8 cellular contexts compared by ENCODE assay signal in the genomic region with DNA sequence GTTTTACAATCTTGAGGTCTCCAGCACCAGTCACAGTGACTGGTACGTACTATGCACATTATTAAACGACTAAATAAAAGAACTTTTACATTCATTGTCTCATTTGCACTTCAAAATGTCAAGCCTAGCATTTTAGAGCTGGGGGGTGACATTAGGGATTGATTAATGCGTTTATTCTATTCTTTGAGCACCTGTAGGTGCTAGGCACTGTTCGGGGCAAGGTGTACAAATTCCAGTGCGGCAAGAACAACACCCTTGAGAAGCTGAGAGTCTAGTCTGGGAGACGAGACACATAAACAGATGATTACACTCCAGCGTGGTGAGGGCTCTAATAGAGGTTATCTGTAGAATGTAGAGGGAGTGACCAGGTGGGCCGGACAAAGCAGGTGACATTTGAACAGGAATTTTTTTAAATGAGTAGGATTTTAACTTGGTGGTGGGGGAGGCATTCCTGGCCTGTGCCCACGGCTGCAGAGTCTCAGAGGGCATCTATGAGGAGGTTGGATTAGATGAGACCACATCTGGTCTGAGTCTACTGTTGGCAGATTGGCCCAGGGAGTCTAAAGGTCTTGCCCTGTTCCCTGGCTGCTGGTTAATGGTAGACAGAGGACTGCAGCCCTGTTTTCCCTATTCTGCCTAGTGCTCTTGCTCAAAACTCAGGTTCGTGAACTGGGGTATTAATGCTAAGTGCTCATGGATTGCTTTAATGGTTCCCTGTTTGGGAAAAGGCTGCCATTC. TPM values are rescaled to one million over a fixed set of nuclear protein-coding genes. Genes with fewer than 3 reads are reported as not detected.
A peak's percentile ranks its signal among the peaks of the same experiment; 100 is the strongest.
DNase-seq lines count a peak whose midpoint lies in the region; ATAC-seq and TF ChIP-seq lines count a peak whose summit lies in the region.

No MANE protein-coding gene starts in this region.

- WGBS in right lobe of liver (ENCODE audit: insufficient coverage, low coverage, low lambda C conversion rate, missing lambda C conversion rate): 3% methylated on average over 10 of the region's 10 CpGs

- H3K9ac ChIP-seq in adipocyte (ENCODE audit: low read length): peak overlapping the region; percentile 94

- H3K4me1 ChIP-seq in cardiac muscle cell (ENCODE audit: low read depth): no peaks in the 10 kb centered on the region
- peaks cover 30% of the 10 kb centered on the region for H3K4me1 ChIP-seq in adipocyte (ENCODE audit: control insufficient read depth, insufficient read depth, low read length)
- peaks cover 0 to 71% (median 14%) of the 10 kb centered on the region in 4 donors for H3K4me1 ChIP-seq in right lobe of liver
- peaks cover 0 to 5% of the 10 kb centered on the region in 2 donors for H3K4me1 ChIP-seq in uterus

- H3K9me3 ChIP-seq in cardiac muscle cell (ENCODE audit: low read depth) (no peaks in the 10 kb centered on the region), adipocyte (ENCODE audit: control insufficient read depth, low read length) (no peaks in the 10 kb centered on the region), right lobe of liver (no peaks in the 10 kb centered on the region), uterus (no peaks in the 10 kb centered on the region)

- no peak for DNase-seq in cardiac muscle cell (ENCODE audit: low read depth in 1 of 2, low spot score in 1 of 2)
- DNase-seq in cardiac septum (ENCODE audit: low spot score): no peak
- peak; percentile 22 for DNase-seq in adipocyte (ENCODE audit: low read depth)
- peak; percentile 37 to 84 (median 66) for DNase-seq in right lobe of liver
- DNase-seq in uterus: no peak
- DNase-seq in NCI-H2107 (lab: John Stamatoyannopoulos, UW): no peak
- no peak for DNase-seq in cortex of kidney (lab: John Stamatoyannopoulos, UW)

- TF ChIP-seq POLR2A in right lobe of liver (IDR thresholded peaks at IDR 0.05) (peak; percentile 40), uterus (IDR thresholded peaks at IDR 0.05) (no peak)

- H3K4me3 ChIP-seq in cardiac muscle cell (peak overlapping the region; percentile 74), adipocyte (ENCODE audit: low read length) (peak overlapping the region; percentile 92), right lobe of liver (peak overlapping the region; percentile 77 to 91 (median 85)), uterus (peak overlapping the region; percentile 92 to 98)

- no peak for TF ChIP-seq CTCF in cardiac muscle cell (IDR thresholded peaks at IDR 0.05; ENCODE audit: low read depth, low read length)
- no peak for TF ChIP-seq CTCF in right lobe of liver (IDR thresholded peaks at IDR 0.05)
- no peak for TF ChIP-seq CTCF in uterus (IDR thresholded peaks at IDR 0.05)

- no peaks in the 10 kb centered on the region for H3K36me3 ChIP-seq in cardiac muscle cell
- H3K36me3 ChIP-seq in adipocyte (ENCODE audit: control insufficient read depth, insufficient read depth, low read length, severe bottlenecking): peaks cover 6% of the 10 kb centered on the region
- H3K36me3 ChIP-seq in right lobe of liver: no peaks in the 10 kb centered on the region
- H3K36me3 ChIP-seq in uterus: no peaks in the 10 kb centered on the region

- ATAC-seq in right lobe of liver: peak; percentile 56 to 73 (median 68)
- no peak for ATAC-seq in GM21737 (IDR thresholded peaks at IDR 0.05; ENCODE audit: unreplicated experiment)

- H3K27me3 ChIP-seq in cardiac muscle cell: no peaks in the 10 kb centered on the region
- H3K27me3 ChIP-seq in adipocyte (replicated peaks; ENCODE audit: control insufficient read depth, insufficient read depth, low read length): no peaks in the 10 kb centered on the region
- H3K27me3 ChIP-seq in right lobe of liver: no peaks in the 10 kb centered on the region
- H3K27me3 ChIP-seq in uterus: no peaks in the 10 kb centered on the region

- intact Hi-C loops in cardiac septum (cut with DNase I): no loop called here
- intact Hi-C loops in right lobe of liver (cut with DNase I): no loop called here
- intact Hi-C loops in uterus (cut with DNase I; ENCODE audit: low total_unique reads): no loop called here

- H3K27ac ChIP-seq in cardiac muscle cell (peak overlapping the region; percentile 89), right lobe of liver (peak overlapping the region; percentile 81 to 98 (median 98)), uterus (peak overlapping the region; percentile 80 to 94)

RNA-seq across cellular contexts. Expression of gene CAT, which starts 1.0 kb away (rescaled TPM):
- total RNA-seq in cardiac muscle cell (29.3 and 50.1 TPM in 2 replicates), cardiac septum (47.6 TPM), right lobe of liver (100 to 1,000 TPM; 212 to 450 (median 330) TPM), uterus (100 to 1,000 TPM in 3 of 4 donors, 10 to 100 TPM in 1; 83.0 to 120 (median 107) TPM)
- polyA plus RNA-seq in cardiac muscle cell: 27.1 and 56.7 TPM in 2 replicates

Comparison
In these comparisons a context has a peak if more than half of its experiments do, and no peak if none do; other contexts are left out.
1. DNase-seq: peak in adipocyte (single experiment) and right lobe of liver (3 of 3); none in cardiac muscle cell (0 of 2), cardiac septum (single experiment), uterus (0 of 2), NCI-H2107 (single experiment) and cortex of kidney (single experiment).
2. Peak in every context shown above with its lines, with median percentiles within 50 percentile points of each other: H3K27ac ChIP-seq and H3K4me3 ChIP-seq.